Comparison of ENCODE assay signal across 1 cellular context in genomic region chr15:58419803-58420524, GRCh38.
TF ChIP-seq lines count a peak whose summit lies in the region.

No MANE protein-coding gene starts in this region.

TF ChIP-seq in GM12878, 131 proteins besides CTCF, POLR2A, EP300 and RAD21 (continued from another document):
- no peak for TF ChIP-seq MYB (IDR thresholded peaks at IDR 0.05; ENCODE audit: borderline replicate concordance, low read depth, low read length)
- TF ChIP-seq BRCA1 (IDR thresholded peaks at IDR 0.05; ENCODE audit: low read depth, low read length), result no peak
- no peak for TF ChIP-seq NKRF (conservative IDR thresholded peaks at IDR 0.05)
- TF ChIP-seq FOXK2 (IDR thresholded peaks at IDR 0.05), result no peak
- no peak for TF ChIP-seq CHD4 (IDR thresholded peaks at IDR 0.05)
- TF ChIP-seq FOXM1 (IDR thresholded peaks at IDR 0.05; ENCODE audit: low read depth, low read length), result no peak
- TF ChIP-seq PAX5 (IDR thresholded peaks at IDR 0.05; ENCODE audit: borderline replicate concordance, low read depth, low read length), result no peak
- no peak for TF ChIP-seq MEF2B (IDR thresholded peaks at IDR 0.05; ENCODE audit: partially characterized antibody, poor library complexity, severe bottlenecking)
- TF ChIP-seq BHLHE40 (IDR thresholded peaks at IDR 0.05; ENCODE audit: borderline replicate concordance in 1 of 2, low read depth in 2 of 2, low read length in 1 of 2), result no peak
- no peak for TF ChIP-seq TARDBP (IDR thresholded peaks at IDR 0.05; ENCODE audit: borderline replicate concordance)
- TF ChIP-seq PML (IDR thresholded peaks at IDR 0.05; ENCODE audit: low read length), result no peak
- no peak for TF ChIP-seq NR2F1 (conservative IDR thresholded peaks at IDR 0.05)
- TF ChIP-seq MAX (IDR thresholded peaks at IDR 0.05; ENCODE audit: low read depth, low read length), result no peak
- no peak for TF ChIP-seq CREM (IDR thresholded peaks at IDR 0.05; ENCODE audit: low read depth)
